Comparison of ENCODE assay signal across 1 cellular context in genomic region chr9:109796081-109796480, GRCh38.
TF ChIP-seq lines count a peak whose summit lies in the region.

No MANE protein-coding gene starts in this region.

TF ChIP-seq in K562, 482 proteins besides CTCF, POLR2A, EP300 and RAD21 (continued from another document):
- TF ChIP-seq ZBTB40 (IDR thresholded peaks at IDR 0.05) = no peak
- no peak for TF ChIP-seq ZBTB40 (CRISPR knock-in tag; IDR thresholded peaks at IDR 0.05)
- TF ChIP-seq TBL1XR1 (IDR thresholded peaks at IDR 0.05; ENCODE audit: low read length in 2 of 2) = no peak
- no peak for TF ChIP-seq DIDO1 (tag; IDR thresholded peaks at IDR 0.05; ENCODE audit: low read depth)
- TF ChIP-seq HLTF (IDR thresholded peaks at IDR 0.05) = no peak
- no peak for TF ChIP-seq CUX1 (CRISPR knock-in tag; IDR thresholded peaks at IDR 0.05)
- no peak for TF ChIP-seq L3MBTL2 (IDR thresholded peaks at IDR 0.05)
- TF ChIP-seq CREBBP (IDR thresholded peaks at IDR 0.05; ENCODE audit: low read depth, low read length) = no peak
- no peak for TF ChIP-seq CHD2 (IDR thresholded peaks at IDR 0.05; ENCODE audit: low read depth, low read length)
- TF ChIP-seq MAFK (IDR thresholded peaks at IDR 0.05; ENCODE audit: low read length) = peak; percentile 52; the same call in 1 of the 2 replicates
- TF ChIP-seq YBX1 (IDR thresholded peaks at IDR 0.05) = no peak
- TF ChIP-seq MAFG (tag; conservative IDR thresholded peaks at IDR 0.05) = peak; percentile 71
- no peak for TF ChIP-seq GABPB2 (CRISPR knock-in tag; conservative IDR thresholded peaks at IDR 0.05)
- TF ChIP-seq TCF7 (IDR thresholded peaks at IDR 0.05; ENCODE audit: borderline replicate concordance) = no peak
- TF ChIP-seq, protein P1, sequence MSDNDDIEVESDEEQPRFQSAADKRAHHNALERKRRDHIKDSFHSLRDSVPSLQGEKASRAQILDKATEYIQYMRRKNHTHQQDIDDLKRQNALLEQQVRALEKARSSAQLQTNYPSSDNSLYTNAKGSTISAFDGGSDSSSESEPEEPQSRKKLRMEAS (CRISPR knock-in tag; IDR thresholded peaks at IDR 0.05) = no peak
- no peak for TF ChIP-seq CC2D1A (IDR thresholded peaks at IDR 0.05)
- peak; percentile 92 for TF ChIP-seq ZNF316 (IDR thresholded peaks at IDR 0.05)
- TF ChIP-seq MAFF (IDR thresholded peaks at IDR 0.05; ENCODE audit: low read length) = peak; percentile 70
- peak; percentile 77 for TF ChIP-seq C11orf30 (IDR thresholded peaks at IDR 0.05; ENCODE audit: low read depth)
- TF ChIP-seq ZFX (CRISPR knock-in tag; IDR thresholded peaks at IDR 0.05) = no peak
- no peak for TF ChIP-seq NFIC (IDR thresholded peaks at IDR 0.05)
- no peak for TF ChIP-seq BCL6 (CRISPR knock-in tag; IDR thresholded peaks at IDR 0.05)
- TF ChIP-seq TFAM (CRISPR knock-in tag; conservative IDR thresholded peaks at IDR 0.05) = no peak
- TF ChIP-seq MNT (conservative IDR thresholded peaks at IDR 0.05) = no peak
- TF ChIP-seq ZNF224 (CRISPR knock-in tag; IDR thresholded peaks at IDR 0.05) = no peak
- TF ChIP-seq, protein P2, sequence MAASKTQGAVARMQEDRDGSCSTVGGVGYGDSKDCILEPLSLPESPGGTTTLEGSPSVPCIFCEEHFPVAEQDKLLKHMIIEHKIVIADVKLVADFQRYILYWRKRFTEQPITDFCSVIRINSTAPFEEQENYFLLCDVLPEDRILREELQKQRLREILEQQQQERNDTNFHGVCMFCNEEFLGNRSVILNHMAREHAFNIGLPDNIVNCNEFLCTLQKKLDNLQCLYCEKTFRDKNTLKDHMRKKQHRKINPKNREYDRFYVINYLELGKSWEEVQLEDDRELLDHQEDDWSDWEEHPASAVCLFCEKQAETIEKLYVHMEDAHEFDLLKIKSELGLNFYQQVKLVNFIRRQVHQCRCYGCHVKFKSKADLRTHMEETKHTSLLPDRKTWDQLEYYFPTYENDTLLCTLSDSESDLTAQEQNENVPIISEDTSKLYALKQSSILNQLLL (CRISPR knock-in tag; IDR thresholded peaks at IDR 0.05; ENCODE audit: borderline replicate concordance) = no peak
- TF ChIP-seq, protein P3, sequence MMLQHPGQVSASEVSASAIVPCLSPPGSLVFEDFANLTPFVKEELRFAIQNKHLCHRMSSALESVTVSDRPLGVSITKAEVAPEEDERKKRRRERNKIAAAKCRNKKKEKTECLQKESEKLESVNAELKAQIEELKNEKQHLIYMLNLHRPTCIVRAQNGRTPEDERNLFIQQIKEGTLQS (IDR thresholded peaks at IDR 0.05) = no peak
- TF ChIP-seq, protein P3 (CRISPR knock-in tag; conservative IDR thresholded peaks at IDR 0.05) = no peak
- TF ChIP-seq MEIS2 (IDR thresholded peaks at IDR 0.05; ENCODE audit: partially characterized antibody) = no peak
- TF ChIP-seq THRAP3 (IDR thresholded peaks at IDR 0.05; ENCODE audit: borderline replicate concordance) = no peak
- TF ChIP-seq ZC3H4 (CRISPR knock-in tag; IDR thresholded peaks at IDR 0.05; ENCODE audit: borderline replicate concordance) = no peak
- no peak for TF ChIP-seq FIP1L1 (IDR thresholded peaks at IDR 0.05; ENCODE audit: low read depth, low read length, poor library complexity, severe bottlenecking)
- no peak for TF ChIP-seq ZNF717 (CRISPR knock-in tag; IDR thresholded peaks at IDR 0.05)
TF ChIP-seq in K562: peak in this region for 5.
